13 cellular contexts compared by ENCODE assay signal in the genomic region with DNA sequence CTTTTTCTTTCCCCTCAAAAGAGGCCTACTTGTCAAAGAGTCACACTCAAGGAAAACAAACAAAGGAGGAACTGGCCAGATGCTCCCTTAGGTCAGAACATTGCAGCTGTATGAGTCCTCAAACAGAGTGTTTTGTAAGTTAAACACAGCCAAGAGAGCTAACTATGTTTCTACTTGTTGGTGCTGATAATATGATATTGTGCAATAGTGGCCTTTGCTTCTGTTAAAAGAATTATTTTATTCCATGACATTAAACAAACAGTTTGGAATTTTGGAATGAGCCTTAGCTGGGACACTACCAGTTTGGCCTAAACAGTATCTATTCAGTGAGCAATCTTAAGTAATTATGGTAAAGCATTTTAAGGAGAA. TPM values are rescaled to one million over a fixed set of nuclear protein-coding genes. Genes with fewer than 3 reads are reported as not detected.
DNase-seq lines count a peak whose midpoint lies in the region; ATAC-seq and TF ChIP-seq lines count a peak whose summit lies in the region.
"Had no signal": no experiment of that assay in that cellular context is flagged by ENCODE, and none has a peak within 500 bp of the region (broad histone marks: within the 10 kb centered on the region; RNA-seq: fewer than 3 reads in every experiment).

No MANE protein-coding gene starts in this region.

- H3K9me3 ChIP-seq in skeletal muscle tissue (ENCODE audit: control insufficient read depth in 3 of 3, low read length in 3 of 3), result no peaks in the 10 kb centered on the region

- H3K4me3 Mint-ChIP-seq in naive thymus-derived CD8-positive, alpha-beta T cell, result no peak overlapping the region
- H3K4me3 Mint-ChIP-seq: central memory CD8-positive, alpha-beta T cell; T-helper 2 cell treated with Interferon-gamma antibody and Interleukin-4, amounts not matched to agents 5 μg/mL and 100 μg/mL, for 36 hours had no signal

- H3K4me3 ChIP-seq in cardiac fibroblast (replicated peaks in 1 of 2; ENCODE audit: low read depth in 2 of 2, low read length in 2 of 2) (no peak overlapping the region), skeletal muscle tissue (ENCODE audit: low read length in 3 of 3) (no peak overlapping the region)

- DNase-seq in GM04503 (ENCODE audit: low read depth), result peak; percentile 77
- DNase-seq in cardiac fibroblast (ENCODE audit: low read depth in 2 of 2), result peak; percentile 94 to 97
- peak; percentile 96 for DNase-seq in iris pigment epithelial cell (ENCODE audit: low read depth)
- DNase-seq in naive thymus-derived CD8-positive, alpha-beta T cell, result no peak
- DNase-seq in NCI-H1417 (lab: John Stamatoyannopoulos, UW), result no peak
- no peak for DNase-seq in NCI-H1417 treated with DMSO at 0.1 percent for 48 hours (lab: John Stamatoyannopoulos, UW)
- DNase-seq in NOMO-1 (lab: John Stamatoyannopoulos, UW; ENCODE audit: unreplicated experiment in 2 of 2), result no peak
- DNase-seq: activated T-cell treated with anti-CD3 and anti-CD28 coated beads for 4 hours, NCI-H526 treated with DMSO at 0.1 percent for 48 hours had no signal

- no peaks in the 10 kb centered on the region for H3K4me1 ChIP-seq in skeletal muscle tissue (ENCODE audit: control insufficient read depth in 3 of 3, insufficient read depth in 3 of 3, low read length in 3 of 3)
- H3K4me1 ChIP-seq: parathyroid adenoma had no signal

- no peaks in the 10 kb centered on the region for H3K36me3 ChIP-seq in skeletal muscle tissue (ENCODE audit: control insufficient read depth in 3 of 3, insufficient read depth in 3 of 3, low read length in 3 of 3)

- POLR2A ChIA-PET in naive thymus-derived CD8-positive, alpha-beta T cell (lab: Charles Lee), result no interaction called here

- H3K27ac ChIP-seq in skeletal muscle tissue (ENCODE audit: low read depth, low read length), result peak overlapping the region; percentile 10
- H3K27ac ChIP-seq: parathyroid adenoma had no signal

- peaks cover 2 to 24% (median 9%) of the 10 kb centered on the region in 5 donors for H3K27me3 Mint-ChIP-seq in naive thymus-derived CD8-positive, alpha-beta T cell

- H3K27ac Mint-ChIP-seq in naive thymus-derived CD8-positive, alpha-beta T cell, result no peak overlapping the region
- H3K27ac Mint-ChIP-seq: T-helper 2 cell treated with Interferon-gamma antibody and Interleukin-4, amounts not matched to agents 5 μg/mL and 100 μg/mL, for 36 hours had no signal

- ATAC-seq in naive thymus-derived CD8-positive, alpha-beta T cell, result no peak

- H3K9me3 Mint-ChIP-seq in naive thymus-derived CD8-positive, alpha-beta T cell, result peaks cover 0 to 2% (median 0%) of the 10 kb centered on the region in 9 donors
- H3K9me3 Mint-ChIP-seq: central memory CD8-positive, alpha-beta T cell; T-helper 2 cell treated with Interferon-gamma antibody and Interleukin-4, amounts not matched to agents 5 μg/mL and 100 μg/mL, for 36 hours had no signal

- TF ChIP-seq CTCF in cardiac fibroblast (IDR thresholded peaks at IDR 0.05; ENCODE audit: low read depth, low read length), result no peak

- H3K9ac ChIP-seq in skeletal muscle tissue (ENCODE audit: low read depth in 1 of 3, low read length in 3 of 3), result no peak overlapping the region
- H3K9ac ChIP-seq: parathyroid adenoma had no signal

- H3K27me3 ChIP-seq in skeletal muscle tissue (ENCODE audit: control insufficient read depth in 3 of 3, insufficient read depth in 3 of 3, low read length in 3 of 3), result no peaks in the 10 kb centered on the region

- H3K4me1 Mint-ChIP-seq in naive thymus-derived CD8-positive, alpha-beta T cell, result no peaks in the 10 kb centered on the region
- H3K4me1 Mint-ChIP-seq: central memory CD8-positive, alpha-beta T cell had no signal

- no peaks in the 10 kb centered on the region for H3K36me3 Mint-ChIP-seq in naive thymus-derived CD8-positive, alpha-beta T cell

RNA-seq across cellular contexts. Expression of a gene that starts 56.0 kb away (rescaled TPM):
- not detected for total RNA-seq in skeletal muscle tissue
- total RNA-seq in naive thymus-derived CD8-positive, alpha-beta T cell, result not detected
- not detected for polyA plus RNA-seq in naive thymus-derived CD8-positive, alpha-beta T cell

RNA-seq across cellular contexts. Expression of a gene that starts 56.6 kb away (rescaled TPM):
- total RNA-seq in skeletal muscle tissue, result 14.6 TPM
- not detected for total RNA-seq in naive thymus-derived CD8-positive, alpha-beta T cell
- polyA plus RNA-seq in naive thymus-derived CD8-positive, alpha-beta T cell, result not detected

Comparison
In these comparisons a context has a peak if more than half of its experiments do, and no peak if none do; other contexts are left out.
1. DNase-seq: peak in GM04503 (single experiment), cardiac fibroblast (2 of 2) and iris pigment epithelial cell (single experiment); none in naive thymus-derived CD8-positive, alpha-beta T cell (0 of 10), NCI-H1417 (0 of 3), NCI-H1417 treated with DMSO at 0.1 percent for 48 hours (single experiment) and NOMO-1 (0 of 2).
2. RNA of a gene that starts 56.6 kb away (total RNA-seq): 14.6 TPM in skeletal muscle tissue (single experiment); not detected in naive thymus-derived CD8-positive, alpha-beta T cell; every median in the first group is over 10 times any median in the second.